In the genomic region with DNA sequence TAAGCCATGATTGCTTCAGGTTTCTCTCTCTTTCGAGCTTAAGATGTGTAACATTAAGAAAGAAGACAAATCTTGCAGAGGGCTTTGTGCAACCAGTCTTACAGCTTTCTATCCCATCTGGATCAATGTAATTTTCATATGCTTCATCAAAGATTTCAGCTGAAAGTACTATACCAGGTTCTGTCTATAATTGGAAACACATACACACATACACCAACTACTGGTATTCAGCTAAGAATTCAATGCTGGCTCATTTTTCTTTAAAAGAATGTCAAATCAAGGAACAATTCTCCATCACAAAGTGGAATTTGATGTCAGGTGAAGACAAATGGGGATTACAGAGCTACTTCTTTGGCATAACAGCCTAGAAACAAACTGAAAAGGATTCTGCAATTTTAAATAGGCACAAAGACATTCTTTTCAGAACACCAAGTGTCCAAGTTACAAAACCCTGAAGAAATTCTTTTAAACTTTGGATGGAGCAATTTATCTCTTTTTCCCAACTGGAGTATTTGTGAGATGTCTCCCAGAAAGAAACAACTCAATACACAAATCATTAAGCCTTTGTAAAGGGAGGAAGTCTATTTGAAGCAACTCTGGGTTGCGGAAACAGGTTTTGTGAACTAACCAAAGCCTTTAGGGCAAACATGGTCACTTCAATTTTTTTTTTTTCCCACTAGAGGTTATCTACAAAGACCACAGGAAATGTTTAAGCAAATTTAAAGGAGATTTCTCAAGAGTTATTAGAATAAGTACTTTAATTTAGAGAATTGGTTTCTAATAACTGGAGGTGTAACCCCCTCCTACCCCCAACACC, we compare ENCODE assay signal across 29 cellular contexts. TPM values are rescaled to one million over a fixed set of nuclear protein-coding genes. Genes with fewer than 3 reads are reported as not detected.
DNase-seq lines count a peak whose midpoint lies in the region; ATAC-seq, FAIRE-seq and TF ChIP-seq lines count a peak whose summit lies in the region.
"Had no signal": no experiment of that assay in that cellular context is flagged by ENCODE, and none has a peak within 500 bp of the region (broad histone marks: within the 10 kb centered on the region; RNA-seq: fewer than 3 reads in every experiment).

No MANE protein-coding gene starts in this region.

- SMC1A ChIA-PET in GM12878 (lab: Charles Lee; ENCODE audit: uncharacterized antibody, unreplicated experiment), result interaction anchor here (0.8 to 1.6 kb wide), 14 partner anchors 12 to 99 kb away, joined by 3 to 9 read pairs (median 4); no protein-coding TSS in a partner anchor

- BruUV-seq in GM12878 (replicated peaks; lab: Mats Ljungman, UMichigan), result no TSS peak

- TF ChIP-seq CTCF in HL-60 (IDR thresholded peaks at IDR 0.05; ENCODE audit: insufficient read depth, low read length), result no peak
- no peak for TF ChIP-seq CTCF in GM12878 (IDR thresholded peaks at IDR 0.05 in 2 of 3, conservative IDR thresholded peaks at IDR 0.05 in 1 of 3; ENCODE audit: control insufficient read depth in 2 of 3, extremely low read depth in 1 of 3, insufficient read depth in 1 of 3, low read depth in 3 of 3, low read length in 3 of 3)
- TF ChIP-seq CTCF in neural progenitor cell (IDR thresholded peaks at IDR 0.05), result no peak
- no peak for TF ChIP-seq CTCF in coronary artery (IDR thresholded peaks at IDR 0.05)

- peak; percentile 31 for FAIRE-seq in GM12878 (lab: Jason Lieb, UNC)
- FAIRE-seq: frontal cortex had no signal

- WGBS in GM12878 (ENCODE audit: insufficient coverage, insufficient replicate concordance, low lambda C conversion rate, missing lambda C conversion rate), result 0% methylated on average over 2 of the region's 2 CpGs

- peaks cover 5% of the 10 kb centered on the region for H3K36me3 Mint-ChIP-seq in activated CD8-positive, alpha-beta memory T cell treated with anti-CD3 and anti-CD28 coated beads, Interleukin-2, amount 10 ng/mL, durations not matched to agents 7 days and 5 days
- no peaks in the 10 kb centered on the region for H3K36me3 Mint-ChIP-seq in neural progenitor cell
- H3K36me3 Mint-ChIP-seq: CD4-positive, alpha-beta memory T cell had no signal

- H3K27ac ChIP-seq in HL-60 (replicated peaks) (peak overlapping the region; percentile 64), GM12878 (ENCODE audit: control insufficient read depth, insufficient read depth) (peak overlapping the region; percentile 63), neural progenitor cell (no peak overlapping the region), coronary artery (no peak overlapping the region)
- H3K27ac ChIP-seq: ascending aorta, right atrium auricular region had no signal

- H3K79me2 ChIP-seq in GM12878 (ENCODE audit: control insufficient read depth, insufficient read depth, low read length) (no peaks in the 10 kb centered on the region), neural progenitor cell (ENCODE audit: low read depth) (no peaks in the 10 kb centered on the region)

- CTCF ChIA-PET in activated CD8-positive, alpha-beta memory T cell treated with anti-CD3 and anti-CD28 coated beads, Interleukin-2, amount 10 ng/mL, durations not matched to agents 7 days and 5 days (lab: Charles Lee), result no interaction called here
- CTCF ChIA-PET in GM12878 (lab: Yijun Ruan, JAX), result interaction anchor here (0.7 to 1.1 kb wide), 3 partner anchors 13 to 623 kb away, joined by 3 read pairs; no protein-coding TSS in a partner anchor

- RAD21 ChIA-PET in GM12878 (lab: Charles Lee; ENCODE audit: unreplicated experiment), result interaction anchor here (0.8 to 1.1 kb wide), 5 partner anchors 16 to 42 kb away, joined by 3 to 4 read pairs (median 3); no protein-coding TSS in a partner anchor

- no peak overlapping the region for H3K4me3 Mint-ChIP-seq in activated CD8-positive, alpha-beta memory T cell treated with anti-CD3 and anti-CD28 coated beads, Interleukin-2, amount 10 ng/mL, durations not matched to agents 7 days and 5 days
- no peak overlapping the region for H3K4me3 Mint-ChIP-seq in neural progenitor cell
- H3K4me3 Mint-ChIP-seq: stimulated activated naive CD8-positive, alpha-beta T cell treated with anti-CD3 and anti-CD28 coated beads, Interleukin-15, amount 100 ng/mL, for 72 hours had no signal

- TF ChIP-seq EP300 in GM12878 (IDR thresholded peaks at IDR 0.05; ENCODE audit: borderline replicate concordance in 1 of 2, control insufficient read depth in 1 of 2, low read depth in 2 of 2, low read length in 2 of 2), result no peak

- POLR2A ChIA-PET in GM12878 (lab: Charles Lee), result interaction anchor here (0.7 to 1.2 kb wide), 4 partner anchors 16 to 217 kb away, joined by 3 to 5 read pairs (median 3); no protein-coding TSS in a partner anchor

- H3K4me3 ChIP-seq in HL-60 (replicated peaks; ENCODE audit: insufficient read depth, low read length) (no peak overlapping the region), GM12878 (no peak overlapping the region), neural progenitor cell (no peak overlapping the region), coronary artery (no peak overlapping the region)
- H3K4me3 ChIP-seq: ascending aorta, right atrium auricular region, upper lobe of left lung had no signal

- TF ChIP-seq RAD21 in GM12878 (IDR thresholded peaks at IDR 0.05; ENCODE audit: insufficient read depth, low read depth, low read length), result no peak

- H2AFZ ChIP-seq in GM12878 (ENCODE audit: control insufficient read depth, low read depth, low read length), result no peak overlapping the region
- peak overlapping the region; percentile 41 for H2AFZ ChIP-seq in neural progenitor cell (replicated peaks)

- no peak for DNase-seq in activated CD8-positive, alpha-beta memory T cell treated with anti-CD3 and anti-CD28 coated beads, Interleukin-2, amount 10 ng/mL, durations not matched to agents 7 days and 5 days
- no peak for DNase-seq in activated CD8-positive, alpha-beta memory T cell treated with anti-CD3 and anti-CD28 coated beads for 24 hours
- DNase-seq in HL-60 (ENCODE audit: low read depth in 1 of 2, low spot score in 1 of 2) (peak in 1 of 2 experiments; percentile 60), GM12878 (ENCODE audit: low read depth, low spot score) (no peak), neural progenitor cell (ENCODE audit: low spot score) (no peak), RKO (ENCODE audit: low spot score) (no peak), coronary artery (ENCODE audit: low spot score) (no peak)
- DNase-seq: ACHN; activated CD4-positive, CD25-positive, alpha-beta regulatory T cell; activated CD8-positive, alpha-beta memory T cell treated with anti-CD3 and anti-CD28 coated beads, Interleukin-2, amount 50 U/mL, for 4 hours; activated gamma-delta T cell treated with Interleukin-2 at 50 U/mL for 16 hours; CD4-positive, alpha-beta memory T cell; DMS79 treated with DMSO at 0.1 percent for 48 hours; IMR-90; left cardiac atrium; midbrain; MM.1S; NCI-H187 treated with DMSO at 0.1 percent for 48 hours; stimulated activated naive CD8-positive, alpha-beta T cell treated with anti-CD3 and anti-CD28 coated beads, Interleukin-15, amount 100 ng/mL, for 72 hours; upper lobe of left lung had no signal

- H3K9ac ChIP-seq in GM12878 (ENCODE audit: control insufficient read depth, insufficient read depth, low read length), result no peak overlapping the region
- H3K9ac ChIP-seq in neural progenitor cell, result no peak overlapping the region

- no peaks in the 10 kb centered on the region; a peak in 1 of 4 replicates for H3K36me3 ChIP-seq in GM12878 (ENCODE audit: control insufficient read depth in 2 of 2, insufficient read depth in 2 of 2, low read length in 1 of 2)
- no peaks in the 10 kb centered on the region for H3K36me3 ChIP-seq in neural progenitor cell
- H3K36me3 ChIP-seq: ascending aorta, right atrium auricular region, upper lobe of left lung had no signal

- H3K4me2 ChIP-seq in GM12878 (ENCODE audit: control insufficient read depth, insufficient read depth) (no peak overlapping the region), neural progenitor cell (no peak overlapping the region)

- H3K9me3 ChIP-seq in GM12878 (replicated peaks; ENCODE audit: control insufficient read depth, insufficient read depth, low read length) (no peaks in the 10 kb centered on the region; the same call in 1 of the 3 replicates), neural progenitor cell (ENCODE audit: low read depth) (no peaks in the 10 kb centered on the region)
- H3K9me3 ChIP-seq: ascending aorta, right atrium auricular region, upper lobe of left lung had no signal

- H3K9me3 Mint-ChIP-seq in activated CD8-positive, alpha-beta memory T cell treated with anti-CD3 and anti-CD28 coated beads, Interleukin-2, amount 10 ng/mL, durations not matched to agents 7 days and 5 days (ENCODE audit: low read depth), result peaks cover 3% of the 10 kb centered on the region
- H3K9me3 Mint-ChIP-seq in neural progenitor cell, result peaks cover 10% of the 10 kb centered on the region

- peaks cover 19% of the 10 kb centered on the region for H3K4me1 ChIP-seq in GM12878 (ENCODE audit: control insufficient read depth, insufficient read depth, low read length)
- peaks cover 13% of the 10 kb centered on the region for H3K4me1 ChIP-seq in neural progenitor cell
- H3K4me1 ChIP-seq: ascending aorta, right atrium auricular region had no signal

- in situ Hi-C loops in GM12878 (cut with MboI), result no loop called here

- no peaks in the 10 kb centered on the region for H4K20me1 ChIP-seq in GM12878 (ENCODE audit: control insufficient read depth, insufficient read depth)
- H4K20me1 ChIP-seq in neural progenitor cell (ENCODE audit: low read depth), result no peaks in the 10 kb centered on the region

- no peak for ATAC-seq in activated CD8-positive, alpha-beta memory T cell treated with anti-CD3 and anti-CD28 coated beads, Interleukin-2, amount 10 ng/mL, durations not matched to agents 7 days and 5 days
- ATAC-seq in GM12878 (peak; percentile 31), GM19397 (IDR thresholded peaks at IDR 0.05; ENCODE audit: unreplicated experiment) (no peak)
- ATAC-seq: HCT116; left cardiac atrium; Right ventricle myocardium inferior; stimulated activated naive CD8-positive, alpha-beta T cell treated with anti-CD3 and anti-CD28 coated beads, Interleukin-15, amount 100 ng/mL, for 72 hours had no signal

- peak overlapping the region; percentile 49 for H3K27ac Mint-ChIP-seq in activated CD8-positive, alpha-beta memory T cell treated with anti-CD3 and anti-CD28 coated beads, Interleukin-2, amount 10 ng/mL, durations not matched to agents 7 days and 5 days
- no peak overlapping the region for H3K27ac Mint-ChIP-seq in neural progenitor cell
- H3K27ac Mint-ChIP-seq: stimulated activated naive CD8-positive, alpha-beta T cell treated with anti-CD3 and anti-CD28 coated beads, Interleukin-15, amount 100 ng/mL, for 72 hours had no signal

- intact Hi-C loops in GM12878 (cut with micrococcal nuclease; ENCODE audit: unreplicated experiment), result no loop called here

- H3K27me3 ChIP-seq in HL-60 (ENCODE audit: insufficient read depth, poor library complexity, severe bottlenecking) (no peaks in the 10 kb centered on the region), GM12878 (replicated peaks in 1 of 2; ENCODE audit: control insufficient read depth in 2 of 2, insufficient read depth in 2 of 2, low read length in 1 of 2) (no peaks in the 10 kb centered on the region), neural progenitor cell (no peaks in the 10 kb centered on the region)
- H3K27me3 ChIP-seq: ascending aorta, right atrium auricular region, upper lobe of left lung had no signal

- peaks cover 28% of the 10 kb centered on the region for H3K4me1 Mint-ChIP-seq in activated CD8-positive, alpha-beta memory T cell treated with anti-CD3 and anti-CD28 coated beads, Interleukin-2, amount 10 ng/mL, durations not matched to agents 7 days and 5 days
- peaks cover 2% of the 10 kb centered on the region for H3K4me1 Mint-ChIP-seq in neural progenitor cell

- no peaks in the 10 kb centered on the region for H3K27me3 Mint-ChIP-seq in activated CD8-positive, alpha-beta memory T cell treated with anti-CD3 and anti-CD28 coated beads, Interleukin-2, amount 10 ng/mL, durations not matched to agents 7 days and 5 days
- H3K27me3 Mint-ChIP-seq in neural progenitor cell (ENCODE audit: insufficient read depth, low read depth), result no peaks in the 10 kb centered on the region
- H3K27me3 Mint-ChIP-seq: CD4-positive, alpha-beta memory T cell; stimulated activated naive CD8-positive, alpha-beta T cell treated with anti-CD3 and anti-CD28 coated beads, Interleukin-15, amount 100 ng/mL, for 72 hours had no signal

- H3F3A ChIP-seq in neural progenitor cell (ENCODE audit: low read depth), result peaks cover 6% of the 10 kb centered on the region

- no peak for TF ChIP-seq POLR2A in GM12878 (IDR thresholded peaks at IDR 0.05; ENCODE audit: low read depth, low read length)

RNA-seq across cellular contexts. Expression of a gene that starts 1.8 kb away (rescaled TPM):
- total RNA-seq in activated CD8-positive, alpha-beta memory T cell treated with anti-CD3 and anti-CD28 coated beads, Interleukin-2, amount 10 ng/mL, durations not matched to agents 7 days and 5 days, result not detected
- 0.61 and 0.65 TPM in 2 replicates for total RNA-seq in GM12878 (2013; cell fraction: nucleolus; rRNA removed)
- not detected in 2 replicates for total RNA-seq in GM12878 (2014; rRNA removed)
- not detected in 2 replicates for total RNA-seq in GM12878 (2014; rRNA removed; fragmentation: Illumina TruSeq; extraction: Trizol)
- total RNA-seq in GM12878 (2021), result not detected in 2 replicates
- not detected for polyA plus RNA-seq in GM12878 (2011; ENCODE audit: low read depth)
- polyA plus RNA-seq in GM12878 (2011; rRNA removed), result 0.03 and 0.10 TPM in 2 replicates
- 0.01 TPM in 1 of 2 replicates, not detected in the other for polyA plus RNA-seq in GM12878 (2011; cell fraction: cytosol; rRNA removed)
- polyA plus RNA-seq in GM12878 (2011; cell fraction: nucleus; rRNA removed), result 0.07 and 0.10 TPM in 2 replicates
- polyA plus RNA-seq in GM12878 (2012), result 0.31 TPM in 1 of 2 replicates, not detected in the other
- 0.01 and 0.11 TPM in 2 replicates for polyA plus RNA-seq in GM12878 (2014; fragmentation: Illumina TruSeq; extraction: Trizol)
- not detected for polyA plus RNA-seq in GM12878 (2014; fragmentation: Nextera tagmentation; extraction: Ambion mirVana)
- polyA plus RNA-seq in GM12878 (2014; rRNA removed), result 0.04 TPM in 1 of 2 replicates, not detected in the other
- not detected for polyA plus RNA-seq in GM12878 (2016; fragmentation: Nextera tagmentation; extraction: Ambion mirVana)
- not detected in 2 replicates for polyA minus RNA-seq in GM12878 (2011; rRNA and poly(A)+ RNA removed)
- not detected in 2 replicates for polyA minus RNA-seq in GM12878 (2011; cell fraction: cytosol; rRNA and poly(A)+ RNA removed)
- polyA minus RNA-seq in GM12878 (2011; cell fraction: nucleus; rRNA and poly(A)+ RNA removed), result not detected in 2 replicates
- not detected in 2 replicates for total RNA-seq in neural progenitor cell (ENCODE audit: low replicate concordance)
- total RNA-seq: ascending aorta; CD4-positive, alpha-beta memory T cell; chondrocyte; IMR-90; left cardiac atrium; omental fat pad; right atrium auricular region; T-helper 2 cell treated with Interferon-gamma antibody and Interleukin-4, amounts not matched to agents 100 ng/mL and 5 ng/mL, for 36 hours had no signal
- polyA plus RNA-seq: IMR-90 had no signal

Comparison
In these comparisons a context has a peak if more than half of its experiments do, and no peak if none do; other contexts are left out.
1. H3K27ac ChIP-seq: peak in HL-60 (single experiment) and GM12878 (single experiment); none in neural progenitor cell (single experiment) and coronary artery (0 of 2).